1 cellular context compared by ENCODE assay signal in genomic region chr16:77592021-77592420, GRCh38.
TF ChIP-seq lines count a peak whose summit lies in the region.

No MANE protein-coding gene starts in this region.

TF ChIP-seq in HepG2, 621 proteins besides CTCF, POLR2A, EP300 and RAD21 (continued from another document):
- TF ChIP-seq, protein P1, sequence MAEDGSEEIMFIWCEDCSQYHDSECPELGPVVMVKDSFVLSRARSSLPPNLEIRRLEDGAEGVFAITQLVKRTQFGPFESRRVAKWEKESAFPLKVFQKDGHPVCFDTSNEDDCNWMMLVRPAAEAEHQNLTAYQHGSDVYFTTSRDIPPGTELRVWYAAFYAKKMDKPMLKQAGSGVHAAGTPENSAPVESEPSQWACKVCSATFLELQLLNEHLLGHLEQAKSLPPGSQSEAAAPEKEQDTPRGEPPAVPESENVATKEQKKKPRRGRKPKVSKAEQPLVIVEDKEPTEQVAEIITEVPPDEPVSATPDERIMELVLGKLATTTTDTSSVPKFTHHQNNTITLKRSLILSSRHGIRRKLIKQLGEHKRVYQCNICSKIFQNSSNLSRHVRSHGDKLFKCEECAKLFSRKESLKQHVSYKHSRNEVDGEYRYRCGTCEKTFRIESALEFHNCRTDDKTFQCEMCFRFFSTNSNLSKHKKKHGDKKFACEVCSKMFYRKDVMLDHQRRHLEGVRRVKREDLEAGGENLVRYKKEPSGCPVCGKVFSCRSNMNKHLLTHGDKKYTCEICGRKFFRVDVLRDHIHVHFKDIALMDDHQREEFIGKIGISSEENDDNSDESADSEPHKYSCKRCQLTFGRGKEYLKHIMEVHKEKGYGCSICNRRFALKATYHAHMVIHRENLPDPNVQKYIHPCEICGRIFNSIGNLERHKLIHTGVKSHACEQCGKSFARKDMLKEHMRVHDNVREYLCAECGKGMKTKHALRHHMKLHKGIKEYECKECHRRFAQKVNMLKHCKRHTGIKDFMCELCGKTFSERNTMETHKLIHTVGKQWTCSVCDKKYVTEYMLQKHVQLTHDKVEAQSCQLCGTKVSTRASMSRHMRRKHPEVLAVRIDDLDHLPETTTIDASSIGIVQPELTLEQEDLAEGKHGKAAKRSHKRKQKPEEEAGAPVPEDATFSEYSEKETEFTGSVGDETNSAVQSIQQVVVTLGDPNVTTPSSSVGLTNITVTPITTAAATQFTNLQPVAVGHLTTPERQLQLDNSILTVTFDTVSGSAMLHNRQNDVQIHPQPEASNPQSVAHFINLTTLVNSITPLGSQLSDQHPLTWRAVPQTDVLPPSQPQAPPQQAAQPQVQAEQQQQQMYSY (CRISPR knock-in tag; IDR thresholded peaks at IDR 0.05): peak; percentile 73; the same call in 1 of the 2 replicates
- no peak for TF ChIP-seq HIVEP1 (CRISPR knock-in tag; IDR thresholded peaks at IDR 0.05)
